In genomic region chr3:98733778-98734281, GRCh38 we compare ENCODE assay signal across 8 cellular contexts. TPM values are rescaled to one million over a fixed set of nuclear protein-coding genes. Genes with fewer than 3 reads are reported as not detected.
A peak's percentile ranks its signal among the peaks of the same experiment; 100 is the strongest.
DNase-seq lines count a peak whose midpoint lies in the region; ATAC-seq and TF ChIP-seq lines count a peak whose summit lies in the region.

No MANE protein-coding gene starts in this region.

- peak overlapping the region; percentile 96 for H3K4me2 ChIP-seq in mammary epithelial cell (ENCODE audit: insufficient read depth, low read depth, low read length)

- no peaks in the 10 kb centered on the region for H4K20me1 ChIP-seq in mammary epithelial cell (ENCODE audit: insufficient read depth, low read length)

- no peak for TF ChIP-seq POLR2A in lower leg skin (IDR thresholded peaks at IDR 0.05)
- TF ChIP-seq POLR2A in tibial nerve (IDR thresholded peaks at IDR 0.05): no peak

- H3K4me1 Mint-ChIP-seq in stimulated activated memory B cell treated with anti-CD40 and anti-IgM and Interleukin-4, amounts not matched to agents 10 μg/mL and 1 μg/mL and 100 μg/mL, for 72 hours: peaks cover 11% of the 10 kb centered on the region

- peaks cover 15% of the 10 kb centered on the region for H3K4me1 ChIP-seq in mammary epithelial cell (ENCODE audit: insufficient read depth, low read length)
- H3K4me1 ChIP-seq in tibial nerve: peaks cover 0 to 25% (median 0%) of the 10 kb centered on the region in 4 donors

- H3K9me3 ChIP-seq in mammary epithelial cell (replicated peaks; ENCODE audit: insufficient read depth, low read length) (no peaks in the 10 kb centered on the region), tibial nerve (no peaks in the 10 kb centered on the region)

- peak overlapping the region; percentile 80 for H3K9ac ChIP-seq in mammary epithelial cell (ENCODE audit: insufficient read depth, low read length)

- CTCF ChIA-PET in mammary epithelial cell (lab: Charles Lee; ENCODE audit: low non-redundant PET): no interaction called here

- no peaks in the 10 kb centered on the region for H3K36me3 Mint-ChIP-seq in stimulated activated memory B cell treated with anti-CD40 and anti-IgM and Interleukin-4, amounts not matched to agents 10 μg/mL and 1 μg/mL and 100 μg/mL, for 72 hours

- in situ Hi-C loops in mammary epithelial cell (cut with MboI; ENCODE audit: low sequenced_read_pairs in 2 of 2): no loop called here

- TF ChIP-seq EP300 in tibial nerve (IDR thresholded peaks at IDR 0.05): no peak

- no peaks in the 10 kb centered on the region for H3K9me3 Mint-ChIP-seq in stimulated activated memory B cell treated with anti-CD40 and anti-IgM and Interleukin-4, amounts not matched to agents 10 μg/mL and 1 μg/mL and 100 μg/mL, for 72 hours

- no TSS peak for BruUV-seq in mammary epithelial cell (replicated peaks; lab: Mats Ljungman, UMichigan)

- dilution Hi-C loops in mammary epithelial cell (cut with HindIII; ENCODE audit: low sequenced_read_pairs): no loop called here

- peaks cover 54% of the 10 kb centered on the region for H3K79me2 ChIP-seq in mammary epithelial cell (ENCODE audit: insufficient read depth, low read length)

- H3K27ac Mint-ChIP-seq in stimulated activated memory B cell treated with anti-CD40 and anti-IgM and Interleukin-4, amounts not matched to agents 10 μg/mL and 1 μg/mL and 100 μg/mL, for 72 hours: no peak overlapping the region

- H3K36me3 ChIP-seq in mammary epithelial cell (ENCODE audit: insufficient read depth, low read length) (no peaks in the 10 kb centered on the region), tibial nerve (no peaks in the 10 kb centered on the region)

- peak overlapping the region; percentile 92 for H2AFZ ChIP-seq in mammary epithelial cell (ENCODE audit: low read depth, low read length)

- H3K27me3 ChIP-seq in mammary epithelial cell (ENCODE audit: insufficient read depth, low read length): no peaks in the 10 kb centered on the region
- H3K27me3 ChIP-seq in tibial nerve: no peaks in the 10 kb centered on the region

- ATAC-seq in stimulated activated memory B cell treated with anti-CD40 and anti-IgM and Interleukin-4, amounts not matched to agents 10 μg/mL and 1 μg/mL and 100 μg/mL, for 72 hours: no peak

- peak overlapping the region; percentile 52 for H3K27ac ChIP-seq in mammary epithelial cell (ENCODE audit: insufficient read depth, low read depth, low read length)
- H3K27ac ChIP-seq in tibial nerve: peak overlapping the region; percentile 53 to 92 (median 84)

- intact Hi-C loops in mammary epithelial cell (cut with micrococcal nuclease) (loop anchor here (2.0 to 5.0 kb wide), 2 partner anchors 45 to 258 kb away; no protein-coding TSS in a partner anchor), lower leg skin (cut with DNase I; ENCODE audit: low total_unique reads) (no loop called here)

- 7% methylated on average over 12 of the region's 16 CpGs for WGBS in mammary epithelial cell (ENCODE audit: low coverage, missing lambda C conversion rate)
- 6 to 8% methylated on average over 16 of the region's 16 CpGs for WGBS in lower leg skin, 2 donors
- 2 to 6% methylated on average over 16 of the region's 16 CpGs for WGBS in tibial nerve, 2 donors

- TF ChIP-seq CTCF in mammary epithelial cell (conservative IDR thresholded peaks at IDR 0.05 in 1 of 2, IDR thresholded peaks at IDR 0.05 in 1 of 2; ENCODE audit: extremely low read depth in 1 of 2, insufficient read depth in 1 of 2, low read depth in 1 of 2, low read length in 2 of 2) (no peak), lower leg skin (IDR thresholded peaks at IDR 0.05) (no peak), tibial nerve (IDR thresholded peaks at IDR 0.05) (no peak)

- peak overlapping the region; percentile 88 to 90 (median 89) for H3K4me3 ChIP-seq in mammary epithelial cell (replicated peaks in 1 of 3; ENCODE audit: insufficient read depth in 1 of 3, low read depth in 2 of 3, low read length in 3 of 3)
- H3K4me3 ChIP-seq in lower leg skin (ENCODE audit: low read depth, poor library complexity, severe bottlenecking): peak overlapping the region; percentile 57
- peak overlapping the region; percentile 54 to 99 (median 76) for H3K4me3 ChIP-seq in tibial nerve

- H3K4me3 Mint-ChIP-seq in stimulated activated memory B cell treated with anti-CD40 and anti-IgM and Interleukin-4, amounts not matched to agents 10 μg/mL and 1 μg/mL and 100 μg/mL, for 72 hours: no peak overlapping the region

- peak; percentile 3 for DNase-seq in NCI-H748 (lab: John Stamatoyannopoulos, UW; ENCODE audit: unreplicated experiment)
- DNase-seq in NCI-H748 treated with DMSO at 0.1 percent for 48 hours (lab: John Stamatoyannopoulos, UW): no peak
- peak; percentile 34 for DNase-seq in HuH-7.5 (ENCODE audit: low spot score)
- peak; percentile 18 for DNase-seq in mammary epithelial cell
- no peak for DNase-seq in lower leg skin (ENCODE audit: low spot score in 2 of 2)
- DNase-seq in tibial nerve (ENCODE audit: low spot score in 2 of 2): peak in 1 of 2 donors; percentile 7
- no peak for DNase-seq in cortex of kidney (lab: John Stamatoyannopoulos, UW)

- H3K27me3 Mint-ChIP-seq in stimulated activated memory B cell treated with anti-CD40 and anti-IgM and Interleukin-4, amounts not matched to agents 10 μg/mL and 1 μg/mL and 100 μg/mL, for 72 hours: peaks cover 66% of the 10 kb centered on the region

RNA-seq across cellular contexts. Expression of gene ST3GAL6, which starts 29.3 kb away (rescaled TPM):
- total RNA-seq in mammary epithelial cell: 1 to 10 TPM; 5.8 to 7.0 TPM
- polyA plus RNA-seq in mammary epithelial cell: 3.6 TPM
- polyA minus RNA-seq in mammary epithelial cell: not detected
- total RNA-seq in lower leg skin: 10 to 100 TPM; 19.2 to 40.8 (median 24.3) TPM
- total RNA-seq in tibial nerve: 10 to 100 TPM in 2 of 4 donors, 1 to 10 TPM in 2; 9.2 to 54.6 (median 10.1) TPM

Comparison
In these comparisons a context has a peak if more than half of its experiments do, and no peak if none do; other contexts are left out.
1. DNase-seq: peak in NCI-H748 (single experiment), HuH-7.5 (single experiment) and mammary epithelial cell (single experiment); none in NCI-H748 treated with DMSO at 0.1 percent for 48 hours (single experiment), lower leg skin (0 of 2) and cortex of kidney (single experiment).
2. Peak in every context shown above with its lines, with median percentiles within 50 percentile points of each other: H3K4me3 ChIP-seq.